ENCODE assay signal across 22 cellular contexts in genomic region chr3:175464362-175464761, GRCh38.
A peak's percentile ranks its signal among the peaks of the same experiment; 100 is the strongest.
DNase-seq lines count a peak whose midpoint lies in the region; ATAC-seq and TF ChIP-seq lines count a peak whose summit lies in the region.
"Had no signal": no experiment of that assay in that cellular context is flagged by ENCODE, and none has a peak within 500 bp of the region (broad histone marks: within the 10 kb centered on the region; RNA-seq: fewer than 3 reads in every experiment).

No MANE protein-coding gene starts in this region.

- H3K36me3 ChIP-seq in right atrium auricular region (no peaks in the 10 kb centered on the region), tibial nerve (peaks cover 0 to 3% (median 0%) of the 10 kb centered on the region in 3 donors)
- H3K36me3 ChIP-seq: BE2C had no signal

- H3K9me3 ChIP-seq in right atrium auricular region (peaks cover 0 to 3% of the 10 kb centered on the region in 2 donors), tibial nerve (peaks cover 0 to 5% (median 0%) of the 10 kb centered on the region in 4 donors)
- H3K9me3 ChIP-seq: BE2C had no signal

- H3K4me1 ChIP-seq in right atrium auricular region = no peaks in the 10 kb centered on the region
- no peaks in the 10 kb centered on the region for H3K4me1 ChIP-seq in tibial nerve
- H3K4me1 ChIP-seq: BE2C, BLaER1 had no signal

- no peak overlapping the region for H3K4me3 ChIP-seq in right atrium auricular region
- H3K4me3 ChIP-seq in tibial nerve = no peak overlapping the region
- H3K4me3 ChIP-seq: BLaER1, GM12878 had no signal

- no peak for DNase-seq in Right ventricle myocardium superior
- DNase-seq in right atrium auricular region (ENCODE audit: low spot score) = no peak
- DNase-seq in sciatic nerve (ENCODE audit: low spot score) = no peak
- no peak for DNase-seq in tibial nerve (ENCODE audit: low spot score in 2 of 2)
- no peak for DNase-seq in SW480 (ENCODE audit: low spot score)
- DNase-seq: 8988T; ACHN; BE2C; C1 segment of cervical spinal cord; CD4-positive, alpha-beta memory T cell; CD4-positive, CD25-positive, alpha-beta regulatory T cell; CD8-positive, alpha-beta memory T cell; COR-L47; DMS 273 treated with DMSO at 0.1 percent for 48 hours; DMS153; DMS53; DMS79; DND-41; EL; GDM1 had no signal

- H3K27me3 ChIP-seq in right atrium auricular region = no peaks in the 10 kb centered on the region
- H3K27me3 ChIP-seq in tibial nerve = no peaks in the 10 kb centered on the region
- H3K27me3 ChIP-seq: BE2C, BLaER1 had no signal

- no peak overlapping the region for H3K27ac ChIP-seq in right atrium auricular region
- no peak overlapping the region for H3K27ac ChIP-seq in tibial nerve
- H3K27ac ChIP-seq: BLaER1 had no signal

- ATAC-seq in Right ventricle myocardium superior (ENCODE audit: poor library complexity) (peak; percentile 46), sciatic nerve (peak; percentile 52)
- ATAC-seq: GM12878 had no signal

- no peak for TF ChIP-seq EP300 in tibial nerve (IDR thresholded peaks at IDR 0.05)

- TF ChIP-seq POLR2A in tibial nerve (IDR thresholded peaks at IDR 0.05) = no peak

- intact Hi-C loops in Right ventricle myocardium superior (cut with DNase I) = no loop called here
- intact Hi-C loops in sciatic nerve (cut with DNase I) = no loop called here

- WGBS in tibial nerve, 2 donors = 82 to 84% methylated on average over 3 of the region's 3 CpGs

- no peak for TF ChIP-seq CTCF in right atrium auricular region (IDR thresholded peaks at IDR 0.05)
- TF ChIP-seq CTCF in tibial nerve (IDR thresholded peaks at IDR 0.05) = no peak
